29 cellular contexts compared by ENCODE assay signal in genomic region chr20:10063482-10063881, GRCh38.
"Had no signal": no experiment of that assay in that cellular context is flagged by ENCODE, and none has a peak within 500 bp of the region (broad histone marks: within the 10 kb centered on the region; RNA-seq: fewer than 3 reads in every experiment).

No MANE protein-coding gene starts in this region.

- H3K9me3 Mint-ChIP-seq: nephron; neural crest cell; stimulated activated memory B cell treated with anti-CD40 and anti-IgM and Interleukin-4, amounts not matched to agents 10 μg/mL and 1 μg/mL and 100 μg/mL, for 72 hours had no signal

- H3K9me3 ChIP-seq: lower lobe of right lung, neutrophil, ovary, right atrium auricular region, right lobe of liver, stomach, testis, thyroid gland, transverse colon, upper lobe of left lung, vagina had no signal

- DNase-seq: hippocampal formation; kidney glomerular epithelial cell; left cardiac atrium; left ventricle myocardium superior; lower lobe of right lung; mammary epithelial cell; mesenchymal stem cell; naive thymus-derived CD8-positive, alpha-beta T cell; ovary; right lobe of liver; stimulated activated CD4-positive, alpha-beta T cell treated with anti-CD3 and anti-CD28 coated beads, Interleukin-1b, Interleukin-23, amount 100 ng/mL, for 48 hours; stimulated activated CD4-positive, alpha-beta T cell treated with anti-CD3 and anti-CD28 coated beads, Interleukin-2, amount 100 ng/mL, for 48 hours; stimulated activated CD4-positive, alpha-beta T cell treated with anti-CD3 and anti-CD28 coated beads, Interleukin-4, amount 100 ng/mL, for 4 hours; stimulated activated CD8-positive, alpha-beta memory T cell treated with anti-CD3 and anti-CD28 coated beads, Interleukin-4, amount 100 ng/mL, for 48 hours; stimulated activated naive CD8-positive, alpha-beta T cell treated with anti-CD3 and anti-CD28 coated beads, Interleukin-15, Interleukin-2, amounts not matched to agents 100 U/mL and 50 U/mL, for 24 hours; stomach; testis; thyroid gland; transverse colon; upper lobe of left lung had no signal

- H3K27ac Mint-ChIP-seq: nephron; progenitor cell of endocrine pancreas; stimulated activated memory B cell treated with anti-CD40 and anti-IgM and Interleukin-4, amounts not matched to agents 10 μg/mL and 1 μg/mL and 100 μg/mL, for 72 hours had no signal

- H3K27me3 ChIP-seq: ovary, right atrium auricular region, right lobe of liver, testis, thyroid gland, transverse colon, upper lobe of left lung, vagina had no signal

- H3K4me3 ChIP-seq: lower lobe of right lung, ovary, right atrium auricular region, right lobe of liver, smooth muscle cell, stomach, testis, thyroid gland, transverse colon, upper lobe of left lung, vagina had no signal

- H3K27ac ChIP-seq: lower lobe of right lung, neutrophil, ovary, right atrium auricular region, right lobe of liver, stomach, testis, thyroid gland, transverse colon, upper lobe of left lung, vagina had no signal

- H3K4me2 ChIP-seq: smooth muscle cell had no signal

- ATAC-seq: left cardiac atrium; left lobe of liver; left ventricle myocardium superior; naive thymus-derived CD8-positive, alpha-beta T cell; stimulated activated memory B cell treated with anti-CD40 and anti-IgM and Interleukin-4, amounts not matched to agents 10 μg/mL and 1 μg/mL and 100 μg/mL, for 72 hours; stimulated activated naive CD8-positive, alpha-beta T cell treated with anti-CD3 and anti-CD28 coated beads, Interleukin-15, Interleukin-2, amounts not matched to agents 100 U/mL and 50 U/mL, for 24 hours had no signal

- H3K36me3 ChIP-seq: lower lobe of right lung, neutrophil, ovary, right atrium auricular region, right lobe of liver, stomach, thyroid gland, transverse colon, upper lobe of left lung, vagina had no signal

- H3K4me3 Mint-ChIP-seq: naive thymus-derived CD8-positive, alpha-beta T cell; nephron; neural crest cell; stimulated activated memory B cell treated with anti-CD40 and anti-IgM and Interleukin-4, amounts not matched to agents 10 μg/mL and 1 μg/mL and 100 μg/mL, for 72 hours had no signal

- H3K4me1 ChIP-seq: lower lobe of right lung, right atrium auricular region, right lobe of liver, stomach, testis, thyroid gland, transverse colon, upper lobe of left lung, vagina had no signal

- H3K36me3 Mint-ChIP-seq: stimulated activated memory B cell treated with anti-CD40 and anti-IgM and Interleukin-4, amounts not matched to agents 10 μg/mL and 1 μg/mL and 100 μg/mL, for 72 hours had no signal
